ENCODE assay signal across 9 cellular contexts in the genomic region with DNA sequence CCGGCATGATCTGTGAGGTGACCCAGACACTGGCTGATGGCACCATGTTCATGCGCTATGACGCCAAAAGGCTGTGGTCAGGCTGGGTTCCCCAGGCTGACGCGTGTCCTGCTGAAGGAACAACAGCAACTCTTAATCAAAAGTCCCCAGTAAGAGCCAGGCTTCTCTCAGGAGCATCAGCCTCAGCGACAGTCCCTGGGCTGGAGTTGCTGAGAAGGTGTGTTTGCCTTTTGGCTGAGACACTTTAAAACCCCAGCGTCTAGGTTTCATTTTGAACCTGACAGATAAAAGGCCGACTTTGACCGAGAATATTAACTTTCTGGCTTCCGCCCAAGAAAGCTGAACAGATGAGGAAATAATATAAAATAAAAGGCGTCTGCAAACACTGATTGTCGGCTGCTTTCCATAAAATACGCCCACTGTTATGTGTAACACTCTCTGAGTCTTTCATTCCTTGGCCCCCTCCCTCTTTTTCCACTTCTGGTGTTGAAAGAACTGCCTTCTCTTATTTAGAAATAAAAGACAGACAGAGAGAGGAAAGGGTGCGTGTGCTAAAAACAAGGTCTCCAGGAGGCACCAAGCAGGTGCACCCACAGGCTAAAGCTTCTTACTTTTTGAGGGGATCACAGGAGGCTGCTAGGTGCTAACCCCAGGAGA.
A peak's percentile ranks its signal among the peaks of the same experiment; 100 is the strongest.
DNase-seq lines count a peak whose midpoint lies in the region; ATAC-seq, FAIRE-seq and TF ChIP-seq lines count a peak whose summit lies in the region.
"Had no signal": no experiment of that assay in that cellular context is flagged by ENCODE, and none has a peak within 500 bp of the region (broad histone marks: within the 10 kb centered on the region; RNA-seq: fewer than 3 reads in every experiment).

No MANE protein-coding gene starts in this region.

- H3K4me3 ChIP-seq in liver (ENCODE audit: low read depth in 1 of 3, low read length in 3 of 3) = no peak overlapping the region
- H3K4me3 ChIP-seq in HepG2 (replicated peaks in 1 of 3; ENCODE audit: insufficient read depth in 1 of 3, low read depth in 2 of 3, low read length in 3 of 3) = no peak overlapping the region
- H3K4me3 ChIP-seq in uterus = no peak overlapping the region

- H3K36me3 ChIP-seq in liver (ENCODE audit: control insufficient read depth in 4 of 4, insufficient read depth in 3 of 4, low read depth in 1 of 4, low read length in 3 of 4) (no peaks in the 10 kb centered on the region), HepG2 (replicated peaks in 1 of 2; ENCODE audit: control insufficient read depth in 1 of 2, insufficient read depth in 2 of 2, low read length in 2 of 2) (no peaks in the 10 kb centered on the region), uterus (no peaks in the 10 kb centered on the region)

- H4K20me1 ChIP-seq in HepG2 (ENCODE audit: insufficient read depth, low read length) = no peaks in the 10 kb centered on the region

- no peak for TF ChIP-seq EP300 in HepG2 (IDR thresholded peaks at IDR 0.05; ENCODE audit: low read depth in 2 of 2, low read length in 2 of 2)
- no peak for TF ChIP-seq EP300 in HepG2 (CRISPR knock-in tag; IDR thresholded peaks at IDR 0.05; ENCODE audit: borderline replicate concordance)

- no peak overlapping the region for H2AFZ ChIP-seq in HepG2 (ENCODE audit: low read length)

- intact Hi-C loops in HepG2 (cut with micrococcal nuclease; ENCODE audit: unreplicated experiment) (no loop called here), uterus (cut with DNase I; ENCODE audit: low total_unique reads) (no loop called here)
- intact Hi-C loops in activated CD8-positive, alpha-beta T cell treated with anti-CD3 and anti-CD28 coated beads for 36 hours (cut with micrococcal nuclease) = no loop called here

- H3K27me3 Mint-ChIP-seq in activated CD8-positive, alpha-beta T cell treated with anti-CD3 and anti-CD28 coated beads for 36 hours = no peaks in the 10 kb centered on the region

- no peak overlapping the region for H3K9ac ChIP-seq in liver (ENCODE audit: low read depth in 1 of 2, low read length in 2 of 2)
- no peak overlapping the region for H3K9ac ChIP-seq in HepG2 (ENCODE audit: insufficient read depth, low read depth, low read length)

- no TSS peak for BruUV-seq in HepG2 (replicated peaks; lab: Mats Ljungman, UMichigan)

- H3K4me3 Mint-ChIP-seq in activated CD8-positive, alpha-beta T cell treated with anti-CD3 and anti-CD28 coated beads for 36 hours = peak overlapping the region; percentile 49

- peak overlapping the region; percentile 84 for H3K27ac Mint-ChIP-seq in activated CD8-positive, alpha-beta T cell treated with anti-CD3 and anti-CD28 coated beads for 36 hours

- no peaks in the 10 kb centered on the region for H3K79me2 ChIP-seq in HepG2 (ENCODE audit: insufficient read depth, low read length)

- H3K27me3 ChIP-seq in liver (ENCODE audit: control insufficient read depth in 4 of 4, insufficient read depth in 4 of 4, low read length in 3 of 4) (no peaks in the 10 kb centered on the region), HepG2 (ENCODE audit: control insufficient read depth in 1 of 2, insufficient read depth in 2 of 2, low read length in 2 of 2) (no peaks in the 10 kb centered on the region), uterus (no peaks in the 10 kb centered on the region)

- POLR2A ChIA-PET in HepG2 (lab: Yijun Ruan, JAX) = no interaction called here
- POLR2A ChIA-PET in activated CD8-positive, alpha-beta T cell treated with anti-CD3 and anti-CD28 coated beads for 36 hours (lab: Charles Lee) = interaction anchor here (0.6 to 0.9 kb wide), 3 partner anchors 11 to 169 kb away, joined by 3 to 4 read pairs (median 3); no protein-coding TSS in a partner anchor

- H3K9me3 ChIP-seq in liver (ENCODE audit: control insufficient read depth in 4 of 4, low read length in 3 of 4) (no peaks in the 10 kb centered on the region), HepG2 (ENCODE audit: low read length) (no peaks in the 10 kb centered on the region), uterus (no peaks in the 10 kb centered on the region)

- H3K9me3 Mint-ChIP-seq in activated CD8-positive, alpha-beta T cell treated with anti-CD3 and anti-CD28 coated beads for 36 hours = no peaks in the 10 kb centered on the region

- in situ Hi-C loops in HepG2 (cut with HindIII; ENCODE audit: extremely low pct_ligation_motif_present, low pct_unique_long_range_greater_than_20kb) = no loop called here

- H3K4me2 ChIP-seq in HepG2 (ENCODE audit: low read depth, low read length) = no peak overlapping the region

- H3K27ac ChIP-seq in liver (ENCODE audit: low read depth in 1 of 2, low read length in 2 of 2) = no peak overlapping the region
- no peak overlapping the region for H3K27ac ChIP-seq in HepG2 (ENCODE audit: extremely low read length, insufficient read depth, low read length)
- H3K27ac ChIP-seq in uterus = peak overlapping the region in 1 of 2 donors; percentile 53

- TF ChIP-seq CTCF in liver (IDR thresholded peaks at IDR 0.05; ENCODE audit: low read depth, low read length, missing input control) (no peak), HepG2 (CRISPR knock-in tag; IDR thresholded peaks at IDR 0.05) (no peak), uterus (IDR thresholded peaks at IDR 0.05) (no peak)
- TF ChIP-seq CTCF in activated CD8-positive, alpha-beta T cell treated with anti-CD3 and anti-CD28 coated beads for 36 hours (IDR thresholded peaks at IDR 0.05) = no peak

- H3K36me3 Mint-ChIP-seq in activated CD8-positive, alpha-beta T cell treated with anti-CD3 and anti-CD28 coated beads for 36 hours (ENCODE audit: low read depth) = no peaks in the 10 kb centered on the region

- TF ChIP-seq RAD21 in liver (IDR thresholded peaks at IDR 0.05) = no peak
- TF ChIP-seq RAD21 in HepG2 (CRISPR knock-in tag; IDR thresholded peaks at IDR 0.05) = no peak

- DNase-seq in HepG2 (ENCODE audit: low spot score) (no peak), left lobe of liver (ENCODE audit: low spot score) (no peak), uterus (peak; percentile 34 to 38), NCI-H446 (lab: John Stamatoyannopoulos, UW) (no peak), NCI-H526 (lab: John Stamatoyannopoulos, UW) (no peak)
- DNase-seq in activated CD8-positive, alpha-beta T cell treated with anti-CD3 and anti-CD28 coated beads for 36 hours = peak; percentile 67
- DNase-seq: NCI-H226 had no signal

- peaks cover 0 to 5% (median 2%) of the 10 kb centered on the region in 4 donors for H3K4me1 ChIP-seq in liver (ENCODE audit: control insufficient read depth in 4 of 4, insufficient read depth in 4 of 4, low read length in 3 of 4)
- no peaks in the 10 kb centered on the region for H3K4me1 ChIP-seq in HepG2 (ENCODE audit: insufficient read depth, low read length)
- H3K4me1 ChIP-seq in uterus = no peaks in the 10 kb centered on the region

- peaks cover 22% of the 10 kb centered on the region for H3K4me1 Mint-ChIP-seq in activated CD8-positive, alpha-beta T cell treated with anti-CD3 and anti-CD28 coated beads for 36 hours (ENCODE audit: low read depth)

- no peak for FAIRE-seq in HepG2 (lab: Jason Lieb, UNC)

- CTCF ChIA-PET in HepG2 (lab: Yijun Ruan, JAX; ENCODE audit: low intra/inter-chr PET ratio, low total read pairs) = no interaction called here
- CTCF ChIA-PET in activated CD8-positive, alpha-beta T cell treated with anti-CD3 and anti-CD28 coated beads for 36 hours (lab: Charles Lee) = interaction anchor here (1.1 kb wide), 1 partner anchor 12 kb away, joined by 6 read pairs; no protein-coding TSS in a partner anchor

- ATAC-seq in HepG2 = no peak
- ATAC-seq in activated CD8-positive, alpha-beta T cell treated with anti-CD3 and anti-CD28 coated beads for 36 hours = peak; percentile 82
- ATAC-seq in left lobe of liver = peak; percentile 86
- no peak for ATAC-seq in HG03439 (IDR thresholded peaks at IDR 0.05; ENCODE audit: unreplicated experiment)

- 13% methylated on average over 14 of the region's 14 CpGs for WGBS in liver
- WGBS in HepG2 (ENCODE audit: low lambda C conversion rate) = 5% methylated on average over 9 of the region's 14 CpGs

- no peak for TF ChIP-seq POLR2A in HepG2 (IDR thresholded peaks at IDR 0.05; ENCODE audit: insufficient read depth in 1 of 2, low read depth in 2 of 2, low read length in 2 of 2)
- TF ChIP-seq POLR2A in uterus (IDR thresholded peaks at IDR 0.05) = no peak

TF ChIP-seq in liver, 16 proteins besides CTCF, POLR2A, EP300 and RAD21:
- no peak for TF ChIP-seq JUND (IDR thresholded peaks at IDR 0.05)
- no peak for TF ChIP-seq GABPA (IDR thresholded peaks at IDR 0.05 in 1 of 2, conservative IDR thresholded peaks at IDR 0.05 in 1 of 2)
- peak; percentile 45 to 57 for TF ChIP-seq HNF4A (conservative IDR thresholded peaks at IDR 0.05)
- no peak for TF ChIP-seq NR2F2 (IDR thresholded peaks at IDR 0.05)
- TF ChIP-seq FOXA1 (IDR thresholded peaks at IDR 0.05) = no peak

TF ChIP-seq in HepG2, 621 proteins besides CTCF, POLR2A, EP300 and RAD21 (continues in another document):
- no peak for TF ChIP-seq KLF16 (CRISPR knock-in tag; IDR thresholded peaks at IDR 0.05)
- no peak for TF ChIP-seq AGO1 (IDR thresholded peaks at IDR 0.05; ENCODE audit: low read depth, low read length, poor library complexity, severe bottlenecking)
- no peak for TF ChIP-seq ZFP91 (CRISPR knock-in tag; IDR thresholded peaks at IDR 0.05; ENCODE audit: borderline replicate concordance)
- TF ChIP-seq NFE2L1 (CRISPR knock-in tag; IDR thresholded peaks at IDR 0.05; ENCODE audit: borderline replicate concordance) = no peak

Comparison
In these comparisons a context has a peak if more than half of its experiments do, and no peak if none do; other contexts are left out.
1. ATAC-seq: peak in activated CD8-positive, alpha-beta T cell treated with anti-CD3 and anti-CD28 coated beads for 36 hours (single experiment) and left lobe of liver (single experiment); none in HepG2 (single experiment) and HG03439 (single experiment).
2. DNase-seq: peak in activated CD8-positive, alpha-beta T cell treated with anti-CD3 and anti-CD28 coated beads for 36 hours (single experiment) and uterus (2 of 2); none in HepG2 (single experiment), left lobe of liver (single experiment), NCI-H446 (0 of 2) and NCI-H526 (0 of 2).